ENCODE assay signal across 26 cellular contexts in genomic region chr21:46570119-46570518, GRCh38. TPM values are rescaled to one million over a fixed set of nuclear protein-coding genes. Genes with fewer than 3 reads are reported as not detected.
DNase-seq lines count a peak whose midpoint lies in the region; ATAC-seq and TF ChIP-seq lines count a peak whose summit lies in the region.
"Had no signal": no experiment of that assay in that cellular context is flagged by ENCODE, and none has a peak within 500 bp of the region (broad histone marks: within the 10 kb centered on the region; RNA-seq: fewer than 3 reads in every experiment).

No MANE protein-coding gene starts in this region.

- no peak overlapping the region for H3K4me3 ChIP-seq in CD8-positive, alpha-beta memory T cell (ENCODE audit: low read length)
- H3K4me3 ChIP-seq in heart left ventricle, result no peak overlapping the region
- H3K4me3 ChIP-seq: GM23338, HAP-1, SJSA1 had no signal

- H3K27ac Mint-ChIP-seq in CD8-positive, alpha-beta memory T cell, result peak overlapping the region in 6 of 8 donors; percentile 40 to 86 (median 64)
- H3K27ac Mint-ChIP-seq: GM23338 had no signal

- H3K9me3 ChIP-seq in CD8-positive, alpha-beta memory T cell (ENCODE audit: low read length), result peaks cover 3% of the 10 kb centered on the region
- peaks cover 0 to 28% (median 2%) of the 10 kb centered on the region in 12 donors for H3K9me3 ChIP-seq in heart left ventricle
- H3K9me3 ChIP-seq: Caco-2, HAP-1, SJSA1 had no signal

- no peak for TF ChIP-seq POLR2A in heart left ventricle (IDR thresholded peaks at IDR 0.05)

- intact Hi-C loops in heart left ventricle (cut with DNase I), result loop anchor here in 1 of 10 donors (2.0 kb wide), 1 partner anchor 65 kb away; the partner anchor contains the start of gene PRMT2

- H3K27me3 Mint-ChIP-seq in CD8-positive, alpha-beta memory T cell, result no peaks in the 10 kb centered on the region

- peaks cover 6 to 16% (median 10%) of the 10 kb centered on the region in 3 donors for H3K4me1 Mint-ChIP-seq in CD8-positive, alpha-beta memory T cell
- H3K4me1 Mint-ChIP-seq: GM23338 had no signal

- WGBS in heart left ventricle, 4 donors, result 39 to 50% (median 46%) methylated on average over 2 of the region's 2 CpGs

- ATAC-seq in heart left ventricle, result peak; percentile 62 to 82 (median 78)
- no peak for ATAC-seq in GM21619 (IDR thresholded peaks at IDR 0.05; ENCODE audit: unreplicated experiment)
- no peak for ATAC-seq in HG02938 (IDR thresholded peaks at IDR 0.05; ENCODE audit: unreplicated experiment)
- ATAC-seq: GM23338, Panc1 had no signal

- CTCF ChIA-PET in CD8-positive, alpha-beta memory T cell (lab: Charles Lee), result interaction anchor here (1.2 kb wide), 1 partner anchor 11 kb away, joined by 5 read pairs; no protein-coding TSS in a partner anchor

- peaks cover 32 to 74% (median 43%) of the 10 kb centered on the region in 3 donors for H3K36me3 Mint-ChIP-seq in CD8-positive, alpha-beta memory T cell

- TF ChIP-seq CTCF in heart left ventricle (IDR thresholded peaks at IDR 0.05), result no peak

- no peaks in the 10 kb centered on the region for H3K27me3 ChIP-seq in CD8-positive, alpha-beta memory T cell (ENCODE audit: insufficient read depth, low read length, poor library complexity, severe bottlenecking)
- no peaks in the 10 kb centered on the region for H3K27me3 ChIP-seq in heart left ventricle
- H3K27me3 ChIP-seq: SJSA1 had no signal

- no peak overlapping the region for H3K4me3 Mint-ChIP-seq in CD8-positive, alpha-beta memory T cell
- H3K4me3 Mint-ChIP-seq: CD14-positive monocyte, GM23338 had no signal

- POLR2A ChIA-PET in CD8-positive, alpha-beta memory T cell (lab: Charles Lee), result interaction anchor here (0.7 kb wide), 1 partner anchor 16 kb away, joined by 3 read pairs; no protein-coding TSS in a partner anchor

- peaks cover 46% of the 10 kb centered on the region for H3K36me3 ChIP-seq in CD8-positive, alpha-beta memory T cell (ENCODE audit: insufficient read depth, low read length)
- H3K36me3 ChIP-seq in heart left ventricle, result peaks cover 0 to 74% (median 69%) of the 10 kb centered on the region in 9 donors

- no peak overlapping the region for H3K27ac ChIP-seq in CD8-positive, alpha-beta memory T cell (ENCODE audit: low read depth, low read length)
- H3K27ac ChIP-seq in heart left ventricle, result peak overlapping the region in 10 of 12 donors; percentile 9 to 73 (median 36)
- H3K27ac ChIP-seq: KMS-11, SJSA1 had no signal

- H3K9me3 Mint-ChIP-seq in CD8-positive, alpha-beta memory T cell, result peaks cover 0 to 12% (median 8%) of the 10 kb centered on the region in 5 donors
- H3K9me3 Mint-ChIP-seq: GM23338 had no signal

- DNase-seq in AG20443 (ENCODE audit: low spot score) (peak; percentile 0), heart left ventricle (peak in 1 of 5 donors; percentile 22), iPS-NIHi7 (ENCODE audit: extremely low spot score) (peak; percentile 1), MV-4-11 (lab: John Stamatoyannopoulos, UW) (no peak)
- DNase-seq in CD8-positive, alpha-beta memory T cell, result no peak
- DNase-seq in activated T-cell treated with anti-CD3 and anti-CD28 coated beads, Interleukin-2, amount 50 U/mL, for 1 hour, result no peak
- DNase-seq: Caco-2; DND-41; IMR-90; NCI-H1105; NCI-H146; NCI-H2029; NCI-H2227 treated with DMSO at 0.1 percent for 48 hours; NCI-H510A; NCI-H774; NK-92 treated with Interleukin-12 subunit alpha and Interleukin-12 subunit beta, amount 100 ng/mL, for 24 hours had no signal

- H3K4me1 ChIP-seq in CD8-positive, alpha-beta memory T cell (ENCODE audit: insufficient read depth, low read length), result peaks cover 16% of the 10 kb centered on the region
- H3K4me1 ChIP-seq in heart left ventricle, result peaks cover 0 to 18% (median 0%) of the 10 kb centered on the region in 12 donors
- H3K4me1 ChIP-seq: Caco-2, HAP-1, SJSA1 had no signal

RNA-seq across cellular contexts. Expression of gene S100B, which starts 34.8 kb away (rescaled TPM):
- 1 to 10 TPM in 1 of 2 experiments, under 1 TPM in 1; 0.91 to 1.4 TPM for total RNA-seq in CD8-positive, alpha-beta memory T cell
- polyA plus RNA-seq in CD8-positive, alpha-beta memory T cell, result 24.1 TPM
- total RNA-seq in heart left ventricle, result 10 to 100 TPM in 2 of 9 donors, 1 to 10 TPM in 5, under 1 TPM in 2; 0.49 to 36.3 (median 3.3) TPM
- polyA plus RNA-seq in heart left ventricle, result 1 to 10 TPM; 2.8 to 6.4 TPM
- total RNA-seq: A172, Caco-2, SJSA1 had no signal
- polyA plus RNA-seq: AG04450 had no signal

Comparison
In these comparisons a context has a peak if more than half of its experiments do, and no peak if none do; other contexts are left out.
1. DNase-seq: peak in AG20443 (single experiment) and iPS-NIHi7 (single experiment); none in CD8-positive, alpha-beta memory T cell (0 of 5), MV-4-11 (single experiment) and activated T-cell treated with anti-CD3 and anti-CD28 coated beads, Interleukin-2, amount 50 U/mL, for 1 hour (single experiment).
2. ATAC-seq: peak in heart left ventricle (4 of 4); none in GM21619 (single experiment) and HG02938 (single experiment).